Comparison of ENCODE assay signal across 8 cellular contexts in the genomic region with DNA sequence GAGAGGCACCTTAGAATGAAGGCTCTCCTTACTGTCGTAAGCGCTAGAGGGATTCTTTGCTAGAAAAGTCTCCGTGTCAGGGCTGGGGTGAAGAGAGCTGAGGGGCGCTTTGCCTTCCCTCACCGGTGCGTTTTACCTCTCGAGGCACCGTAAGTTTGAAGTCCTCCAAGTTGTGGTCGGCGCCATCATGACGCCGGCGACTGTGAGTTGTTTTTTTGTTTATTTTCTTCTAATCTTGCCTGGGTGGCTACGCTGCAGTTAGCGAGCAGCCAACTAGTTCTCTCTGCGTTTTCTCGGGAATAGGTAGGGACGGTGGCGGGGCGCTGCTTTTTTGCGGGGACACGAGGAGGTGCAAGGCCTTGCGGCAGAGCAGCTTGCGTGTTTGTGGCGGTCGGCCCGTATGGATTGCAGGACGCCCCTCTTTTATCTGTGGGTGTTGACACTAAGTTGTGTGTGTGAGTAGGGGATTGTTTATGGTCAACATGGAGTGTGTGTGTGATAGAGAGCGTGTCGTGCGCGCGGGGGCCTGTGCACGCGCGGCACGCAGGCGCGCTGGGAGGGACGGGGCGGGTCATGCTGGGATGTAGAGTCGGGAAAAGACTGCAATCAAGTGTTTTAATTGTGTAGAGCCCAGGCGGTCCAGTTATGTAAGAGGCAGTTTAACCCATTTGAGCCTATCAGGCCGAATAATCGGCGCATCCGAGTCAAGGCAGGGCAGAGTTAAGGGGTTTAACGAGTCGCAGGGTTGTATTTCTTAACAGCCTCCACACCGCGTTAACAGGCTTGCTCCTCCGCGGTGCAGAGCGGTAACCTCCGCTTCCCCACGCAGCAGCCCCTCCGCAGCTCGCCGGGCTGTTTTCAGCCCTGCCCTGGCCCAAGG. TPM values are rescaled to one million over a fixed set of nuclear protein-coding genes. Genes with fewer than 3 reads are reported as not detected.
DNase-seq lines count a peak whose midpoint lies in the region; ATAC-seq lines count a peak whose summit lies in the region.

No MANE protein-coding gene starts in this region.

- DNase-seq in stimulated activated naive CD4-positive, alpha-beta T cell (lab: John Stamatoyannopoulos, UW) = peak in 5 of 6 experiments; percentile 6 to 61 (median 20)
- DNase-seq in stimulated activated naive CD4-positive, alpha-beta T cell treated with Interleukin-2 at 50 U/mL for 16 hours (lab: John Stamatoyannopoulos, UW) = no peak
- peak; percentile 71 for DNase-seq in HK-2 (ENCODE audit: unreplicated experiment)
- DNase-seq in NCI-H82 (lab: John Stamatoyannopoulos, UW) = peak; percentile 93
- DNase-seq in amniotic epithelial cell (ENCODE audit: low read depth) = peak; percentile 75
- peak; percentile 89 for DNase-seq in cardiac septum (ENCODE audit: low spot score)
- peak; percentile 37 to 92 (median 82) for DNase-seq in nucleus accumbens (lab: John Stamatoyannopoulos, UW)

- intact Hi-C loops in cardiac septum (cut with DNase I) = no loop called here

- ATAC-seq in GM19463 (IDR thresholded peaks at IDR 0.05; ENCODE audit: unreplicated experiment) = no peak

RNA-seq across cellular contexts. Expression of a gene that starts 1.1 kb away (rescaled TPM):
- total RNA-seq in cardiac septum = 5.2 TPM
